25 cellular contexts compared by ENCODE assay signal in the genomic region with DNA sequence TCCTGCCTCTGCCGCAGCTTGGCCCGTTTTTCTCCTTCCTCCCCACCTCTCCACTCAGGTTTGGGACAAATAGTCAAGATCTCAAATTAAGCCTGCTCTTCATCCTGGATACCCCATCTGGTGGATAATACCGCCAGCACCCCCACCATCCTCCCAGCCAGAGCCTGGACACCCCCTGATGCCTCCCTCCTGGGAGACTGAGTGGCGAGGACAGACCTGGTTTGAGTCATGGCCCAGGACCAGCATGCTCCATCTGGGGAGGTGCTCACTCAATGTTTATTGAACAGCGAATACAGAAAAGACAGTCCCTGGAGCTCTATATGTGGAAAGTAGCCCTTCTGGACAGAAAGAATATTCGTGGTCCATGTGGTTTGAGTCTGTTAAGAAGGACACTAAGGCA. TPM values are rescaled to one million over a fixed set of nuclear protein-coding genes. Genes with fewer than 3 reads are reported as not detected.
DNase-seq lines count a peak whose midpoint lies in the region; ATAC-seq, FAIRE-seq and TF ChIP-seq lines count a peak whose summit lies in the region.
"Had no signal": no experiment of that assay in that cellular context is flagged by ENCODE, and none has a peak within 500 bp of the region (broad histone marks: within the 10 kb centered on the region; RNA-seq: fewer than 3 reads in every experiment).

No MANE protein-coding gene starts in this region.

- in situ Hi-C loops in GM18951 (cut with MboI; ENCODE audit: low sequenced_read_pairs, unreplicated experiment) = loop anchor here (25.0 kb wide), 1 partner anchor 266 kb away; no protein-coding TSS in a partner anchor

- H3K9me3 Mint-ChIP-seq in activated T-helper 17 cell treated with anti-CD3 and anti-CD28 coated beads, Interleukin-2, amount 50 U/mL, for 72 hours = no peaks in the 10 kb centered on the region
- no peaks in the 10 kb centered on the region for H3K9me3 Mint-ChIP-seq in stimulated activated effector memory CD8-positive, alpha-beta T cell treated with anti-CD3 and anti-CD28 coated beads, Interleukin-12 subunit alpha, Interleukin-12 subunit beta, amount 100 ng/mL, for 72 hours
- no peaks in the 10 kb centered on the region for H3K9me3 Mint-ChIP-seq in activated T-helper 1 cell treated with anti-CD3 and anti-CD28 coated beads, Interleukin-12 subunit alpha, Interleukin-12 subunit beta, Interleukin-2, Interleukin-4 antibody, amounts not matched to agents 30 ng/mL and 10 ng/mL and 1 ng/mL, durations not matched to agents 14 hours and 24 hours and 36 hours
- H3K9me3 Mint-ChIP-seq: activated CD4-positive, alpha-beta T cell treated with anti-CD3 and anti-CD28 coated beads, Interleukin-2, amount 10 ng/mL, durations not matched to agents 24 days and 14 days; CD4-positive, alpha-beta T cell; HFFc6 had no signal

- intact Hi-C loops in activated T-helper 1 cell treated with anti-CD3 and anti-CD28 coated beads, Interleukin-12 subunit alpha, Interleukin-12 subunit beta, Interleukin-2, Interleukin-4 antibody, amounts not matched to agents 30 ng/mL and 10 ng/mL and 1 ng/mL, durations not matched to agents 14 hours and 24 hours and 36 hours (cut with micrococcal nuclease) = no loop called here

- H3K4me1 Mint-ChIP-seq in activated T-helper 17 cell treated with anti-CD3 and anti-CD28 coated beads, Interleukin-2, amount 50 U/mL, for 72 hours = no peaks in the 10 kb centered on the region
- peaks cover 8% of the 10 kb centered on the region for H3K4me1 Mint-ChIP-seq in stimulated activated effector memory CD8-positive, alpha-beta T cell treated with anti-CD3 and anti-CD28 coated beads, Interleukin-12 subunit alpha, Interleukin-12 subunit beta, amount 100 ng/mL, for 72 hours
- peaks cover 9% of the 10 kb centered on the region for H3K4me1 Mint-ChIP-seq in activated T-helper 1 cell treated with anti-CD3 and anti-CD28 coated beads, Interleukin-12 subunit alpha, Interleukin-12 subunit beta, Interleukin-2, Interleukin-4 antibody, amounts not matched to agents 30 ng/mL and 10 ng/mL and 1 ng/mL, durations not matched to agents 14 hours and 24 hours and 36 hours (ENCODE audit: low read depth)
- H3K4me1 Mint-ChIP-seq: activated CD4-positive, alpha-beta T cell treated with anti-CD3 and anti-CD28 coated beads, Interleukin-2, amount 10 ng/mL, durations not matched to agents 24 days and 14 days had no signal

- H3K27me3 ChIP-seq in right atrium auricular region = no peaks in the 10 kb centered on the region
- H3K27me3 ChIP-seq: breast epithelium, heart left ventricle, testis had no signal

- peaks cover 0 to 6% of the 10 kb centered on the region in 2 donors for H3K4me1 ChIP-seq in right atrium auricular region
- H3K4me1 ChIP-seq: breast epithelium had no signal

- no peak overlapping the region for H3K27ac ChIP-seq in right atrium auricular region
- H3K27ac ChIP-seq: breast epithelium, heart left ventricle, testis, VCaP had no signal

- DNase-seq in GM12892 (ENCODE audit: insufficient read length) (no peak), omental fat pad (ENCODE audit: low spot score) (no peak), right atrium auricular region (ENCODE audit: low spot score) (no peak)
- DNase-seq in stimulated activated effector memory CD8-positive, alpha-beta T cell treated with anti-CD3 and anti-CD28 coated beads, Interleukin-12 subunit alpha, Interleukin-12 subunit beta, amount 100 ng/mL, for 72 hours (ENCODE audit: low spot score in 2 of 2) = no peak
- no peak for DNase-seq in activated T-helper 1 cell treated with anti-CD3 and anti-CD28 coated beads, Interleukin-12 subunit alpha, Interleukin-12 subunit beta, Interleukin-2, Interleukin-4 antibody, amounts not matched to agents 30 ng/mL and 10 ng/mL and 1 ng/mL, durations not matched to agents 14 hours and 24 hours and 36 hours (ENCODE audit: low spot score)
- DNase-seq: activated CD4-positive, alpha-beta T cell treated with anti-CD3 and anti-CD28 coated beads, Interleukin-2, amount 10 ng/mL, durations not matched to agents 24 days and 14 days; activated gamma-delta T cell treated with Interleukin-2 at 50 U/mL for 16 hours; CD4-positive, alpha-beta T cell; effector memory CD4-positive, alpha-beta T cell; EL; erythroblast; foreskin fibroblast; heart left ventricle; HFFc6; left cardiac atrium; MM.1S; NCI-H1417 treated with DMSO at 0.1 percent for 48 hours; NCI-H2107; testis had no signal

- H3K4me3 Mint-ChIP-seq in activated T-helper 17 cell treated with anti-CD3 and anti-CD28 coated beads, Interleukin-2, amount 50 U/mL, for 72 hours = no peak overlapping the region
- H3K4me3 Mint-ChIP-seq in stimulated activated effector memory CD8-positive, alpha-beta T cell treated with anti-CD3 and anti-CD28 coated beads, Interleukin-12 subunit alpha, Interleukin-12 subunit beta, amount 100 ng/mL, for 72 hours = no peak overlapping the region
- no peak overlapping the region for H3K4me3 Mint-ChIP-seq in activated T-helper 1 cell treated with anti-CD3 and anti-CD28 coated beads, Interleukin-12 subunit alpha, Interleukin-12 subunit beta, Interleukin-2, Interleukin-4 antibody, amounts not matched to agents 30 ng/mL and 10 ng/mL and 1 ng/mL, durations not matched to agents 14 hours and 24 hours and 36 hours
- H3K4me3 Mint-ChIP-seq: activated CD4-positive, alpha-beta T cell treated with anti-CD3 and anti-CD28 coated beads, Interleukin-2, amount 10 ng/mL, durations not matched to agents 24 days and 14 days; CD4-positive, alpha-beta T cell; HFFc6 had no signal

- H3K4me3 ChIP-seq in right atrium auricular region = no peak overlapping the region
- H3K4me3 ChIP-seq: breast epithelium, heart left ventricle, K562, testis had no signal

- TF ChIP-seq POLR2A in GM12892 (IDR thresholded peaks at IDR 0.05; ENCODE audit: low read depth, low read length) (no peak), GM18951 (IDR thresholded peaks at IDR 0.05; ENCODE audit: extremely low read depth, insufficient read depth, insufficient read length) (peak; percentile 29)

- TF ChIP-seq CTCF in omental fat pad (IDR thresholded peaks at IDR 0.05) (no peak), right atrium auricular region (IDR thresholded peaks at IDR 0.05) (no peak)

- FAIRE-seq in GM12892 (lab: Jason Lieb, UNC) = peak; percentile 21
- FAIRE-seq: K562 had no signal

- ATAC-seq in activated T-helper 17 cell treated with anti-CD3 and anti-CD28 coated beads, Interleukin-2, amount 50 U/mL, for 72 hours (replicated peaks) = no peak
- peak; percentile 33 for ATAC-seq in stimulated activated effector memory CD8-positive, alpha-beta T cell treated with anti-CD3 and anti-CD28 coated beads, Interleukin-12 subunit alpha, Interleukin-12 subunit beta, amount 100 ng/mL, for 72 hours
- no peak for ATAC-seq in omental fat pad (ENCODE audit: low FRiP score)
- ATAC-seq: heart left ventricle, K562, left cardiac atrium, Right ventricle myocardium inferior had no signal

- H3K27me3 Mint-ChIP-seq in activated T-helper 17 cell treated with anti-CD3 and anti-CD28 coated beads, Interleukin-2, amount 50 U/mL, for 72 hours = no peaks in the 10 kb centered on the region
- H3K27me3 Mint-ChIP-seq in activated T-helper 1 cell treated with anti-CD3 and anti-CD28 coated beads, Interleukin-12 subunit alpha, Interleukin-12 subunit beta, Interleukin-2, Interleukin-4 antibody, amounts not matched to agents 30 ng/mL and 10 ng/mL and 1 ng/mL, durations not matched to agents 14 hours and 24 hours and 36 hours (ENCODE audit: insufficient read depth) = no peaks in the 10 kb centered on the region
- H3K27me3 Mint-ChIP-seq: activated CD4-positive, alpha-beta T cell treated with anti-CD3 and anti-CD28 coated beads, Interleukin-2, amount 10 ng/mL, durations not matched to agents 24 days and 14 days; CD4-positive, alpha-beta T cell had no signal

- H3K36me3 ChIP-seq in right atrium auricular region = peaks cover 71% of the 10 kb centered on the region
- H3K36me3 ChIP-seq: breast epithelium had no signal

- H3K9me3 ChIP-seq in right atrium auricular region = no peaks in the 10 kb centered on the region
- H3K9me3 ChIP-seq: breast epithelium, heart left ventricle, testis had no signal

- H3K27ac Mint-ChIP-seq in activated T-helper 17 cell treated with anti-CD3 and anti-CD28 coated beads, Interleukin-2, amount 50 U/mL, for 72 hours = peak overlapping the region; percentile 73
- peak overlapping the region; percentile 87 for H3K27ac Mint-ChIP-seq in stimulated activated effector memory CD8-positive, alpha-beta T cell treated with anti-CD3 and anti-CD28 coated beads, Interleukin-12 subunit alpha, Interleukin-12 subunit beta, amount 100 ng/mL, for 72 hours
- H3K27ac Mint-ChIP-seq in activated T-helper 1 cell treated with anti-CD3 and anti-CD28 coated beads, Interleukin-12 subunit alpha, Interleukin-12 subunit beta, Interleukin-2, Interleukin-4 antibody, amounts not matched to agents 30 ng/mL and 10 ng/mL and 1 ng/mL, durations not matched to agents 14 hours and 24 hours and 36 hours = no peak overlapping the region
- H3K27ac Mint-ChIP-seq: CD4-positive, alpha-beta T cell; HFFc6 had no signal

- peaks cover 94% of the 10 kb centered on the region for H3K36me3 Mint-ChIP-seq in activated T-helper 17 cell treated with anti-CD3 and anti-CD28 coated beads, Interleukin-2, amount 50 U/mL, for 72 hours (ENCODE audit: low read depth)
- peaks cover 100% of the 10 kb centered on the region for H3K36me3 Mint-ChIP-seq in stimulated activated effector memory CD8-positive, alpha-beta T cell treated with anti-CD3 and anti-CD28 coated beads, Interleukin-12 subunit alpha, Interleukin-12 subunit beta, amount 100 ng/mL, for 72 hours
- peaks cover 20% of the 10 kb centered on the region for H3K36me3 Mint-ChIP-seq in activated T-helper 1 cell treated with anti-CD3 and anti-CD28 coated beads, Interleukin-12 subunit alpha, Interleukin-12 subunit beta, Interleukin-2, Interleukin-4 antibody, amounts not matched to agents 30 ng/mL and 10 ng/mL and 1 ng/mL, durations not matched to agents 14 hours and 24 hours and 36 hours (ENCODE audit: low read depth)

RNA-seq across cellular contexts. Expression of a gene that starts 23.3 kb away (rescaled TPM):
- 424 TPM for polyA plus RNA-seq in GM12892 (2012; ENCODE audit: missing spikeins)
- 100 to 1,000 TPM; 306 to 503 TPM for total RNA-seq in activated T-helper 17 cell treated with anti-CD3 and anti-CD28 coated beads, Interleukin-2, amount 50 U/mL, for 72 hours
- total RNA-seq in omental fat pad (100 to 1,000 TPM; 110 to 351 (median 203) TPM), right atrium auricular region (100 to 1,000 TPM in 1 of 2 donors, 10 to 100 TPM in 1; 51.0 to 114 TPM)
- 50.9 and 57.3 TPM in 2 replicates for total RNA-seq in activated T-helper 1 cell treated with anti-CD3 and anti-CD28 coated beads, Interleukin-12 subunit alpha, Interleukin-12 subunit beta, Interleukin-2, Interleukin-4 antibody, amounts not matched to agents 30 ng/mL and 10 ng/mL and 1 ng/mL, durations not matched to agents 14 hours and 24 hours and 36 hours

RNA-seq across cellular contexts. Expression of a gene that starts 48.8 kb away (rescaled TPM):
- 421 TPM for polyA plus RNA-seq in GM12892 (2012; ENCODE audit: missing spikeins)
- total RNA-seq in activated T-helper 17 cell treated with anti-CD3 and anti-CD28 coated beads, Interleukin-2, amount 50 U/mL, for 72 hours = 100 to 1,000 TPM; 242 to 244 TPM
- total RNA-seq in omental fat pad (100 to 1,000 TPM; 302 to 390 (median 316) TPM), right atrium auricular region (100 to 1,000 TPM; 330 to 368 TPM)
- 270 and 271 TPM in 2 replicates for total RNA-seq in activated T-helper 1 cell treated with anti-CD3 and anti-CD28 coated beads, Interleukin-12 subunit alpha, Interleukin-12 subunit beta, Interleukin-2, Interleukin-4 antibody, amounts not matched to agents 30 ng/mL and 10 ng/mL and 1 ng/mL, durations not matched to agents 14 hours and 24 hours and 36 hours
